In the genomic region with DNA sequence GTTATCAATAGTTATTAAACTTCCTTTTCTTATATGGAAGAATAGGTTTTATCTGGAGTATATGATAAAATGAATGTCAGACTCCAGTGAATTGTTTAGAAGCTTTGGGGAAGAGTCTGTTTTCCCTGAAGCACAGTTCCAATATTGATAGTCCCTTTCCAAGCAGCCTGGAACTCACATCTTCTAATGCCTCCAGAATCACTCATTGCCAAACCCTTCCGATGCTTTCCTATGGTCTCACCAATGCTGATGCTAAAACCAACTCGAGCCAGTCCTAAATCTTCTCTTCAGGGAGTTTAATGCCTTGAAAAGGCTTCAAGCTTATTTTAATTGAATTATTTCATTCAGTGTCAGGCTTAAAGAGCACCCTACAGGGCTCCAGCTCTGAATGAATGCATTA, we compare ENCODE assay signal across 1 cellular context.
TF ChIP-seq lines count a peak whose summit lies in the region.

No MANE protein-coding gene starts in this region.

TF ChIP-seq in H1, 55 proteins besides CTCF, POLR2A, EP300 and RAD21:
- TF ChIP-seq CEBPB (IDR thresholded peaks at IDR 0.05; ENCODE audit: low read depth, low read length): peak; percentile 59; the same call in 1 of the 2 replicates
- no peak for TF ChIP-seq YY1 (IDR thresholded peaks at IDR 0.05; ENCODE audit: low read depth, low read length)
